In the genomic region with DNA sequence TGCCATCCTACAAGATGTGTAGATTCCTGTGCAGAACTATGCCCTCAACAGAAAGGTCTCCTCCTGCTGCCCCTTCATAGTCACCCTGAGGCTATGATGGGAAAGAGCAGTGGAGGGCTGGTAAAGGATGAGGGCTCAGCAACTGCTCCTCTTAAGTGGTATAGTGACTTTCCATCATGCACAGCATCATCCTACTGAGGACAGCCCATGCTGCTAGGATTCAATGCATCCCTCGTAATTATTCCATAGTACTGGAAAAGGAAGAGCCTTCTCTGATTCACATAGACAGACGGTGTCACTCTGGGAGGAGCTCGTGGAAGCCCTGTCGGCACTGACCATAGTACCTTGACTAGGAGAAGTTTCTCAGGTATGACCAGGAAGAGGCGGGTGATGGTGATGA, we compare ENCODE assay signal across 6 cellular contexts.
"Had no signal": no experiment of that assay in that cellular context is flagged by ENCODE, and none has a peak within 500 bp of the region (broad histone marks: within the 10 kb centered on the region; RNA-seq: fewer than 3 reads in every experiment).

No MANE protein-coding gene starts in this region.

- H3K27ac ChIP-seq: HL-60, KMS-11 had no signal

- H3K4me3 ChIP-seq: K562 had no signal

- DNase-seq: IMR-90, KBM-7, KG1 had no signal
